ENCODE assay signal across 8 cellular contexts in genomic region chr1:244272471-244273261, GRCh38.
DNase-seq lines count a peak whose midpoint lies in the region; TF ChIP-seq lines count a peak whose summit lies in the region.

No MANE protein-coding gene starts in this region.

- H3K9ac ChIP-seq in SK-N-SH (no peak overlapping the region), trophoblast cell (ENCODE audit: low read length) (peak overlapping the region; percentile 71)

- H3K23ac ChIP-seq in trophoblast cell (ENCODE audit: low read length): no peak overlapping the region

- CTCF ChIA-PET in HEK293T (lab: Yijun Ruan, JAX): interaction anchor here (0.6 to 1.2 kb wide), 6 partner anchors 195 to 933 kb away, joined by 3 to 5 read pairs (median 3); no protein-coding TSS in a partner anchor
- CTCF ChIA-PET in SK-N-SH (lab: Yijun Ruan, JAX): interaction anchor here (0.6 to 3.9 kb wide), 46 partner anchors 10 to 945 kb away, joined by 3 to 33 read pairs (median 3); partner anchors contain the start of gene ZBTB18

- no peaks in the 10 kb centered on the region for H3K79me1 ChIP-seq in trophoblast cell (ENCODE audit: low read length)

- POLR2A ChIA-PET in HEK293T (lab: Yijun Ruan, JAX): no interaction called here
- POLR2A ChIA-PET in SK-N-SH (lab: Yijun Ruan, JAX): no interaction called here

- no peaks in the 10 kb centered on the region for H3K36me3 ChIP-seq in SK-N-SH (replicated peaks in 1 of 2; ENCODE audit: control insufficient read depth in 1 of 2, insufficient read depth in 2 of 2, low read length in 1 of 2)
- H3K36me3 ChIP-seq in trophoblast cell (ENCODE audit: control insufficient read depth in 1 of 2, insufficient read depth in 2 of 2, low read length in 2 of 2): no peaks in the 10 kb centered on the region
- H3K36me3 ChIP-seq in transverse colon: no peaks in the 10 kb centered on the region

- no peak overlapping the region for H2AK5ac ChIP-seq in trophoblast cell (ENCODE audit: low read length)

- in situ Hi-C loops in transverse colon (cut with MboI; ENCODE audit: low pct_ligation_motif_present in 1 of 4, low pct_unique_long_range_greater_than_20kb in 1 of 4, low sequenced_read_pairs in 3 of 4): loop anchor here in 2 of 4 donors (25.0 kb wide), 2 partner anchors 235 to 935 kb away; no protein-coding TSS in a partner anchor

- TF ChIP-seq POLR2A in transverse colon (IDR thresholded peaks at IDR 0.05): no peak

- DNase-seq in ELF-1 (ENCODE audit: low read depth, low spot score) (peak; percentile 80), HEK293T (ENCODE audit: extremely low spot score) (peak; percentile 82), NCI-H1092 treated with DMSO at 0.1 percent for 48 hours (lab: John Stamatoyannopoulos, UW) (peak; percentile 88), SK-N-SH (peak; percentile 76), glomerular endothelial cell (ENCODE audit: extremely low read depth, low read depth, low spot score) (peak; percentile 96), trophoblast cell (peak; percentile 64 to 93), transverse colon (peak; percentile 71)
- peak; percentile 62 for DNase-seq in activated naive CD4-positive, alpha-beta T cell treated with anti-CD3 and anti-CD28 coated beads, Interleukin-2, amount 50 U/mL, for 16 hours

- no peak overlapping the region for H3K14ac ChIP-seq in trophoblast cell (ENCODE audit: low read length)

- H3K4me1 ChIP-seq in SK-N-SH (ENCODE audit: control insufficient read depth in 1 of 2, insufficient read depth in 2 of 2, low read depth in 1 of 2, low read length in 1 of 2) (peaks cover 9 to 12% of the 10 kb centered on the region in 2 experiments), trophoblast cell (ENCODE audit: control insufficient read depth in 1 of 2, insufficient read depth in 2 of 2, low read length in 2 of 2) (peaks cover 0 to 6% of the 10 kb centered on the region in 2 experiments), transverse colon (peaks cover 0 to 9% (median 3%) of the 10 kb centered on the region in 4 donors)

- no peak overlapping the region for H3K4ac ChIP-seq in trophoblast cell (ENCODE audit: low read depth, low read length)

- peak; percentile 100 for TF ChIP-seq RAD21 in SK-N-SH (IDR thresholded peaks at IDR 0.05; ENCODE audit: low read length)

- H3K27ac ChIP-seq in SK-N-SH (ENCODE audit: low read depth in 2 of 2, low read length in 1 of 2) (peak overlapping the region; percentile 70 to 87), trophoblast cell (ENCODE audit: low read depth, low read length) (no peak overlapping the region), transverse colon (peak overlapping the region; percentile 56 to 77 (median 66))

- H4K91ac ChIP-seq in trophoblast cell (ENCODE audit: low read depth, low read length): no peak overlapping the region

- H3K18ac ChIP-seq in trophoblast cell (ENCODE audit: low read length): no peak overlapping the region

- H2BK120ac ChIP-seq in trophoblast cell (ENCODE audit: insufficient read depth, low read length, poor library complexity): no peak overlapping the region

- H3F3A ChIP-seq in SK-N-SH (replicated peaks; ENCODE audit: insufficient read depth): peaks cover 22% of the 10 kb centered on the region

- no peak overlapping the region for H4K8ac ChIP-seq in trophoblast cell (ENCODE audit: low read depth, low read length)

- peak overlapping the region in 1 of 2 experiments; percentile 58; a peak in 1 of 4 replicates for H3K4me3 ChIP-seq in SK-N-SH (ENCODE audit: low read depth in 2 of 2, low read length in 1 of 2)
- H3K4me3 ChIP-seq in trophoblast cell (ENCODE audit: low read depth, low read length): no peak overlapping the region
- H3K4me3 ChIP-seq in transverse colon: no peak overlapping the region

- H2BK12ac ChIP-seq in trophoblast cell (ENCODE audit: low read length): no peak overlapping the region

- H3K79me2 ChIP-seq in SK-N-SH (ENCODE audit: insufficient read depth) (no peaks in the 10 kb centered on the region), trophoblast cell (ENCODE audit: control insufficient read depth, insufficient read depth, low read length, poor library complexity) (no peaks in the 10 kb centered on the region)

- intact Hi-C loops in transverse colon (cut with DNase I; ENCODE audit: low total_unique reads): loop anchor here (5.0 kb wide), 1 partner anchor 930 kb away; no protein-coding TSS in a partner anchor

- H2AFZ ChIP-seq in SK-N-SH (ENCODE audit: low read depth) (peak overlapping the region; percentile 43), trophoblast cell (ENCODE audit: insufficient read depth, low read length, poor library complexity) (no peak overlapping the region)

- no peaks in the 10 kb centered on the region for H4K20me1 ChIP-seq in SK-N-SH (ENCODE audit: insufficient read depth)

- H2BK5ac ChIP-seq in trophoblast cell (ENCODE audit: low read depth, low read length, poor library complexity): no peak overlapping the region

- H3K9me3 ChIP-seq in SK-N-SH (no peaks in the 10 kb centered on the region), trophoblast cell (ENCODE audit: insufficient read depth, low read depth, low read length) (no peaks in the 10 kb centered on the region), transverse colon (no peaks in the 10 kb centered on the region)

- TF ChIP-seq CTCF in SK-N-SH (IDR thresholded peaks at IDR 0.05) (peak; percentile 100), transverse colon (IDR thresholded peaks at IDR 0.05) (peak; percentile 86 to 98 (median 93))

- H4K12ac ChIP-seq in trophoblast cell (ENCODE audit: low read depth, low read length): no peak overlapping the region

- 59% methylated on average over 7 of the region's 9 CpGs for WGBS in SK-N-SH (ENCODE audit: low lambda C conversion rate)
- no CpG with 5 or more reads among the region's 9 CpGs for WGBS in trophoblast cell (ENCODE audit: extremely low coverage, insufficient coverage, insufficient read length)
- WGBS in transverse colon (ENCODE audit: low coverage in 1 of 2), 2 donors: 47 to 65% methylated on average over 2 to 9 of the region's 9 CpGs

- H3K27me3 ChIP-seq in SK-N-SH (ENCODE audit: insufficient read depth): no peaks in the 10 kb centered on the region
- no peaks in the 10 kb centered on the region for H3K27me3 ChIP-seq in trophoblast cell (ENCODE audit: insufficient read depth, low read length)
- no peaks in the 10 kb centered on the region for H3K27me3 ChIP-seq in transverse colon

- H3K9me2 ChIP-seq in SK-N-SH: no peaks in the 10 kb centered on the region

- H3K4me2 ChIP-seq in SK-N-SH (peak overlapping the region; percentile 47; the same call in 1 of the 2 replicates), trophoblast cell (ENCODE audit: low read length) (no peak overlapping the region)

- TF ChIP-seq EP300 in SK-N-SH (IDR thresholded peaks at IDR 0.05; ENCODE audit: borderline replicate concordance in 1 of 2, low read depth in 1 of 2, low read length in 1 of 2) (no peak), transverse colon (IDR thresholded peaks at IDR 0.05; ENCODE audit: low read depth) (no peak)

TF ChIP-seq in HEK293T, 16 proteins besides CTCF, POLR2A, EP300 and RAD21:
- TF ChIP-seq FOXM1 (IDR thresholded peaks at IDR 0.05; ENCODE audit: borderline replicate concordance) (no peak), ZNF384 (IDR thresholded peaks at IDR 0.05) (peak; percentile 99)

TF ChIP-seq in SK-N-SH, 30 proteins besides CTCF, POLR2A, EP300 and RAD21:
- no peak for TF ChIP-seq FOXJ3 (CRISPR knock-in tag; IDR thresholded peaks at IDR 0.05)
- TF ChIP-seq GABPA (IDR thresholded peaks at IDR 0.05; ENCODE audit: low read depth): no peak
- TF ChIP-seq, protein P1, sequence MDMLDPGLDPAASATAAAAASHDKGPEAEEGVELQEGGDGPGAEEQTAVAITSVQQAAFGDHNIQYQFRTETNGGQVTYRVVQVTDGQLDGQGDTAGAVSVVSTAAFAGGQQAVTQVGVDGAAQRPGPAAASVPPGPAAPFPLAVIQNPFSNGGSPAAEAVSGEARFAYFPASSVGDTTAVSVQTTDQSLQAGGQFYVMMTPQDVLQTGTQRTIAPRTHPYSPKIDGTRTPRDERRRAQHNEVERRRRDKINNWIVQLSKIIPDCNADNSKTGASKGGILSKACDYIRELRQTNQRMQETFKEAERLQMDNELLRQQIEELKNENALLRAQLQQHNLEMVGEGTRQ (IDR thresholded peaks at IDR 0.05; ENCODE audit: borderline replicate concordance, low read depth, low read length): no peak
- TF ChIP-seq RCOR1 (IDR thresholded peaks at IDR 0.05; ENCODE audit: low read length): peak; percentile 28; the same call in 1 of the 2 replicates
- TF ChIP-seq MAX (IDR thresholded peaks at IDR 0.05; ENCODE audit: low read depth): peak; percentile 94
- peak; percentile 41; the same call in 1 of the 2 replicates for TF ChIP-seq RXRA (IDR thresholded peaks at IDR 0.05; ENCODE audit: borderline replicate concordance, low read depth)
- TF ChIP-seq MXI1 (IDR thresholded peaks at IDR 0.05; ENCODE audit: low read depth, low read length): peak; percentile 28; the same call in 1 of the 2 replicates
- peak; percentile 30; the same call in 1 of the 2 replicates for TF ChIP-seq NFIC (IDR thresholded peaks at IDR 0.05; ENCODE audit: borderline replicate concordance)
- 0 out of 2 replicates have a peak, but pooled peaks have one; percentile 31 for TF ChIP-seq NRF1 (IDR thresholded peaks at IDR 0.05; ENCODE audit: low read depth, low read length)
- TF ChIP-seq, protein P2, sequence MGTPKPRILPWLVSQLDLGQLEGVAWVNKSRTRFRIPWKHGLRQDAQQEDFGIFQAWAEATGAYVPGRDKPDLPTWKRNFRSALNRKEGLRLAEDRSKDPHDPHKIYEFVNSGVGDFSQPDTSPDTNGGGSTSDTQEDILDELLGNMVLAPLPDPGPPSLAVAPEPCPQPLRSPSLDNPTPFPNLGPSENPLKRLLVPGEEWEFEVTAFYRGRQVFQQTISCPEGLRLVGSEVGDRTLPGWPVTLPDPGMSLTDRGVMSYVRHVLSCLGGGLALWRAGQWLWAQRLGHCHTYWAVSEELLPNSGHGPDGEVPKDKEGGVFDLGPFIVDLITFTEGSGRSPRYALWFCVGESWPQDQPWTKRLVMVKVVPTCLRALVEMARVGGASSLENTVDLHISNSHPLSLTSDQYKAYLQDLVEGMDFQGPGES (IDR thresholded peaks at IDR 0.05; ENCODE audit: low read depth, low read length): no peak
- no peak for TF ChIP-seq TEAD4 (IDR thresholded peaks at IDR 0.05; ENCODE audit: borderline replicate concordance, insufficient read depth)
- no peak for TF ChIP-seq YY1 (IDR thresholded peaks at IDR 0.05; ENCODE audit: low read depth)
- TF ChIP-seq SMC3 (IDR thresholded peaks at IDR 0.05; ENCODE audit: low read depth, low read length): peak; percentile 99
- TF ChIP-seq TCF12 (IDR thresholded peaks at IDR 0.05): 0 out of 2 replicates have a peak, but pooled peaks have one; percentile 17
- TF ChIP-seq FOXM1 (IDR thresholded peaks at IDR 0.05; ENCODE audit: low read depth): no peak
TF ChIP-seq in SK-N-SH: peak in this region for 8.
